ENCODE assay signal across 20 cellular contexts in the genomic region with DNA sequence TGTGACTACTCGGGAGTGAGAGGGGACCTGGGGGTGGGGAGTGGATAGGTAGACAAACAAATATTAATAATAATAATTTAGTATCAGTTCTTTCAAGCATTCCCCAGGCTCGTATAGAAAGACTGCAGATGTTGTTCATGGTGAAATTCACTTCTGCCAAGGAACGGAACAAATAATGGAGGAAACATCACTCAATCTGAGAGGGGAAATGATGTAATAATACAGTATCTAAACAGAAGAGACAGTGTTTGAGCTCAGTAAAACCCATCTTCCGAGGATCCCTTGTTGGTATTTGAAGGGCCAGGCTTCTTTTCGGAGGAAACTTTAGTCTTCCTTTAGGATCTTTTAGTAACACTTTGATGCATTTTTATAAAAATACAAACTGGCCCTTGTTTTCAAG.
DNase-seq lines count a peak whose midpoint lies in the region; ATAC-seq lines count a peak whose summit lies in the region.
"Had no signal": no experiment of that assay in that cellular context is flagged by ENCODE, and none has a peak within 500 bp of the region (broad histone marks: within the 10 kb centered on the region; RNA-seq: fewer than 3 reads in every experiment).

No MANE protein-coding gene starts in this region.

- no peak for DNase-seq in effector CD4-positive, alpha-beta T cell
- DNase-seq in hippocampal formation (lab: John Stamatoyannopoulos, UW) (no peak), NCI-H2171 (lab: John Stamatoyannopoulos, UW) (no peak), H4 (ENCODE audit: low spot score) (no peak)
- DNase-seq: activated T-cell treated with anti-CD3 and anti-CD28 coated beads for 4 hours, amygdala, DND-41, foreskin melanocyte, mammary epithelial cell, natural killer cell, NCI-H1105 treated with DMSO at 0.1 percent for 48 hours, NCI-H2107, NCI-H526, pancreas, PC-9 had no signal

- ATAC-seq in GM19023 (IDR thresholded peaks at IDR 0.05; ENCODE audit: unreplicated experiment) = peak; percentile 20
- peak; percentile 46 for ATAC-seq in GM21723 (IDR thresholded peaks at IDR 0.05; ENCODE audit: unreplicated experiment)
- peak; percentile 24 for ATAC-seq in HG03439 (IDR thresholded peaks at IDR 0.05; ENCODE audit: unreplicated experiment)
- ATAC-seq: natural killer cell; pancreas; sciatic nerve; stimulated activated memory B cell treated with anti-CD40 and anti-IgM and Interleukin-4, amounts not matched to agents 10 μg/mL and 1 μg/mL and 100 μg/mL, for 72 hours had no signal
